8 cellular contexts compared by ENCODE assay signal in genomic region chr3:128226794-128227399, GRCh38.
DNase-seq lines count a peak whose midpoint lies in the region; ATAC-seq and TF ChIP-seq lines count a peak whose summit lies in the region.

No MANE protein-coding gene starts in this region.

- H3K27ac Mint-ChIP-seq in activated T-cell treated with anti-CD3 and anti-CD28 coated beads, Interleukin-2, amount 50 U/mL, for 24 hours: no peak overlapping the region

- H3K27me3 Mint-ChIP-seq in activated T-cell treated with anti-CD3 and anti-CD28 coated beads, Interleukin-2, amount 50 U/mL, for 24 hours: no peaks in the 10 kb centered on the region

- peaks cover 21% of the 10 kb centered on the region for H3K36me3 Mint-ChIP-seq in activated T-cell treated with anti-CD3 and anti-CD28 coated beads, Interleukin-2, amount 50 U/mL, for 24 hours (ENCODE audit: low read depth)

- TF ChIP-seq CTCF in LNCAP (IDR thresholded peaks at IDR 0.05): peak; percentile 78

- no peak overlapping the region for H3K4me3 Mint-ChIP-seq in activated T-cell treated with anti-CD3 and anti-CD28 coated beads, Interleukin-2, amount 50 U/mL, for 24 hours

- H3K4me1 Mint-ChIP-seq in activated T-cell treated with anti-CD3 and anti-CD28 coated beads, Interleukin-2, amount 50 U/mL, for 24 hours (ENCODE audit: low read depth): peaks cover 10% of the 10 kb centered on the region

- ATAC-seq in sciatic nerve (peak; percentile 46), HG03521 (IDR thresholded peaks at IDR 0.05; ENCODE audit: unreplicated experiment) (no peak), HG02938 (IDR thresholded peaks at IDR 0.05; ENCODE audit: unreplicated experiment) (no peak), GM21381 (IDR thresholded peaks at IDR 0.05; ENCODE audit: unreplicated experiment) (no peak)

- intact Hi-C loops in sciatic nerve (cut with DNase I): no loop called here

- peak; percentile 41 for DNase-seq in GM03348 (ENCODE audit: low spot score)
- DNase-seq in activated T-cell treated with anti-CD3 and anti-CD28 coated beads, Interleukin-2, amount 50 U/mL, for 24 hours: peak; percentile 39
- peak; percentile 19 for DNase-seq in globus pallidus (ENCODE audit: low spot score)
- DNase-seq in sciatic nerve (ENCODE audit: low spot score): no peak

- peaks cover 17% of the 10 kb centered on the region for H3K9me3 Mint-ChIP-seq in activated T-cell treated with anti-CD3 and anti-CD28 coated beads, Interleukin-2, amount 50 U/mL, for 24 hours
